13 cellular contexts compared by ENCODE assay signal in the genomic region with DNA sequence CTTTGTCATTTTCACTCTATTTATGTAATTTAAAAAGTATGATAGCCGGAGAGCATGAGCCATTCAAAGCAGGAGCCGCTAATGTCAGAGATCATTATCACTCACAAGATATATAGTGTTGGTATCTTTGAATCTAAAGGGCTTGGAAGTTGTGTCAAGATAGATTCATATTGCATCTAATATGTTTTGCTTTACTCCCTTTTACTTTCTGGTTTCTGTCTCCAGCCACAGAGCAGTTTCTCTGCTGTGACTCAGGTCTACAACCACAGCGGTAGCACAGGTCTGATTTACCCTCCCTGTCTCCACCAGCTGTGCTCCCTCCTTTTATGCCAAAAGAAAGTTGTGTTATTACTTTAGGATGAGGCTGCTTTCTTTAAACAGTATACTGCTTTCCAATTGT.
DNase-seq lines count a peak whose midpoint lies in the region; ATAC-seq, FAIRE-seq and TF ChIP-seq lines count a peak whose summit lies in the region.
"Had no signal": no experiment of that assay in that cellular context is flagged by ENCODE, and none has a peak within 500 bp of the region (broad histone marks: within the 10 kb centered on the region; RNA-seq: fewer than 3 reads in every experiment).

No MANE protein-coding gene starts in this region.

- H3K27ac Mint-ChIP-seq in T-helper 17 cell (peak overlapping the region; percentile 70), endothelial cell (ENCODE audit: unreplicated experiment) (no peak overlapping the region)

- DNase-seq in activated T-cell treated with anti-CD3 and anti-CD28 coated beads for 48 hours (ENCODE audit: low read depth), result peak; percentile 8
- no peak for DNase-seq in activated T-cell treated with anti-CD3 and anti-CD28 coated beads, Interleukin-2, amount 50 U/mL, for 1 hour
- no peak for DNase-seq in T-helper 17 cell
- peak in 2 of 3 donors; percentile 2 to 6 for DNase-seq in stimulated activated CD4-positive, alpha-beta T cell treated with anti-CD3 and anti-CD28 coated beads, TNF-alpha, amount 100 ng/mL, for 48 hours (ENCODE audit: low read depth in 3 of 3)
- DNase-seq in DMS114 treated with DMSO at 0.1 percent for 48 hours (lab: John Stamatoyannopoulos, UW; ENCODE audit: unreplicated experiment), result no peak
- DNase-seq in endothelial cell (ENCODE audit: low spot score), result no peak
- no peak for DNase-seq in D721Med (ENCODE audit: insufficient read length, low spot score)
- DNase-seq: gastrocnemius medialis; kidney; NCI-H187; NK-92 treated with Interleukin-12 subunit alpha and Interleukin-12 subunit beta, amount 100 ng/mL, for 24 hours; upper lobe of right lung had no signal

- peak; percentile 77 for ATAC-seq in HG02678 (IDR thresholded peaks at IDR 0.05; ENCODE audit: unreplicated experiment)
- ATAC-seq in T-helper 17 cell, result no peak
- ATAC-seq: gastrocnemius medialis, upper lobe of right lung had no signal

- H3K4me3 Mint-ChIP-seq in T-helper 17 cell (no peak overlapping the region), endothelial cell (ENCODE audit: unreplicated experiment) (no peak overlapping the region)

- H3K4me1 Mint-ChIP-seq in T-helper 17 cell, result peaks cover 6% of the 10 kb centered on the region
- no peaks in the 10 kb centered on the region for H3K4me1 Mint-ChIP-seq in endothelial cell (ENCODE audit: unreplicated experiment)

- H3K27me3 Mint-ChIP-seq in T-helper 17 cell, result no peaks in the 10 kb centered on the region
- no peaks in the 10 kb centered on the region for H3K27me3 Mint-ChIP-seq in endothelial cell (ENCODE audit: unreplicated experiment)

- FAIRE-seq in D721Med (lab: Jason Lieb, UNC), result no peak

- H3K9me3 ChIP-seq in T-helper 17 cell (ENCODE audit: control insufficient read depth, low read length, poor library complexity, severe bottlenecking), result no peaks in the 10 kb centered on the region
- H3K9me3 ChIP-seq: gastrocnemius medialis, upper lobe of right lung had no signal

- peaks cover 15% of the 10 kb centered on the region for H3K36me3 Mint-ChIP-seq in T-helper 17 cell (ENCODE audit: low read depth)
- H3K36me3 Mint-ChIP-seq in endothelial cell (ENCODE audit: low read depth, unreplicated experiment), result no peaks in the 10 kb centered on the region

- H3K9me3 Mint-ChIP-seq in endothelial cell (ENCODE audit: unreplicated experiment), result no peaks in the 10 kb centered on the region

- TF ChIP-seq CTCF in endothelial cell (IDR thresholded peaks at IDR 0.05; ENCODE audit: unreplicated experiment), result no peak
- TF ChIP-seq CTCF in D721Med (IDR thresholded peaks at IDR 0.05; ENCODE audit: insufficient read depth, missing control alignments), result no peak

Comparison
In these comparisons a context has a peak if more than half of its experiments do, and no peak if none do; other contexts are left out.
1. DNase-seq: peak in activated T-cell treated with anti-CD3 and anti-CD28 coated beads for 48 hours (single experiment) and stimulated activated CD4-positive, alpha-beta T cell treated with anti-CD3 and anti-CD28 coated beads, TNF-alpha, amount 100 ng/mL, for 48 hours (2 of 3); none in activated T-cell treated with anti-CD3 and anti-CD28 coated beads, Interleukin-2, amount 50 U/mL, for 1 hour (single experiment), T-helper 17 cell (0 of 3), DMS114 treated with DMSO at 0.1 percent for 48 hours (single experiment), endothelial cell (single experiment) and D721Med (single experiment).